Comparison of ENCODE assay signal across 2 cellular contexts in genomic region chr13:110509478-110509926, GRCh38.
TF ChIP-seq lines count a peak whose summit lies in the region.

No MANE protein-coding gene starts in this region.

TF ChIP-seq in SK-N-SH, 30 proteins besides CTCF, POLR2A, EP300 and RAD21 (continued from another document):
- TF ChIP-seq ZBTB33 (IDR thresholded peaks at IDR 0.05; ENCODE audit: borderline replicate concordance, low read depth) (no peak), RXRA (IDR thresholded peaks at IDR 0.05; ENCODE audit: borderline replicate concordance, low read depth) (no peak), TAF1 (IDR thresholded peaks at IDR 0.05; ENCODE audit: borderline replicate concordance, low read depth, low read length) (no peak), RCOR1 (IDR thresholded peaks at IDR 0.05; ENCODE audit: low read length) (no peak), EZH2phosphoT487 (IDR thresholded peaks at IDR 0.05; ENCODE audit: borderline replicate concordance, low read depth) (no peak), ELF1 (IDR thresholded peaks at IDR 0.05) (no peak), RFX5 (IDR thresholded peaks at IDR 0.05; ENCODE audit: low read length) (no peak), MEF2A (IDR thresholded peaks at IDR 0.05; ENCODE audit: borderline replicate concordance, low read depth) (no peak), IRF3 (IDR thresholded peaks at IDR 0.05; ENCODE audit: low read depth, low read length) (no peak), GABPA (IDR thresholded peaks at IDR 0.05; ENCODE audit: low read depth) (no peak), PBX3 (IDR thresholded peaks at IDR 0.05) (no peak), POLR2AphosphoS5 (IDR thresholded peaks at IDR 0.05; ENCODE audit: low read depth, low read length) (no peak), FOSL2 (IDR thresholded peaks at IDR 0.05; ENCODE audit: borderline replicate concordance, low read depth) (no peak), FOXM1 (IDR thresholded peaks at IDR 0.05; ENCODE audit: low read depth) (no peak), NFIC (IDR thresholded peaks at IDR 0.05; ENCODE audit: borderline replicate concordance) (no peak), FOXJ3 (CRISPR knock-in tag; IDR thresholded peaks at IDR 0.05) (no peak), MAX (IDR thresholded peaks at IDR 0.05; ENCODE audit: low read depth) (no peak), REST (IDR thresholded peaks at IDR 0.05; ENCODE audit: low read depth, low read length) (no peak)
TF ChIP-seq in SK-N-SH: peak in this region for 0.

TF ChIP-seq in SK-N-SH treated with all-trans-retinoic acid at 6 μM for 48 hours, 23 proteins besides CTCF, POLR2A, EP300 and RAD21 (continued from another document):
- TF ChIP-seq PATZ1 (CRISPR knock-in tag; IDR thresholded peaks at IDR 0.05; ENCODE audit: borderline replicate concordance) (no peak), ZNF565 (CRISPR knock-in tag; conservative IDR thresholded peaks at IDR 0.05; ENCODE audit: low read depth) (no peak), ZC3H10 (CRISPR knock-in tag; IDR thresholded peaks at IDR 0.05) (no peak), ESRRG (CRISPR knock-in tag; IDR thresholded peaks at IDR 0.05) (no peak), ZFP3 (CRISPR knock-in tag; IDR thresholded peaks at IDR 0.05) (no peak), POU6F1 (CRISPR knock-in tag; IDR thresholded peaks at IDR 0.05; ENCODE audit: borderline replicate concordance, low read depth) (no peak), GLIS3 (CRISPR knock-in tag; IDR thresholded peaks at IDR 0.05) (no peak), TSHZ2 (CRISPR knock-in tag; IDR thresholded peaks at IDR 0.05) (no peak), TOX (CRISPR knock-in tag; IDR thresholded peaks at IDR 0.05; ENCODE audit: borderline replicate concordance) (no peak), CREB5 (CRISPR knock-in tag; IDR thresholded peaks at IDR 0.05; ENCODE audit: low read depth) (no peak)
TF ChIP-seq in SK-N-SH treated with all-trans-retinoic acid at 6 μM for 48 hours: peak in this region for 0.
